18 cellular contexts compared by ENCODE assay signal in genomic region chr9:126419475-126419874, GRCh38.
DNase-seq lines count a peak whose midpoint lies in the region; ATAC-seq, FAIRE-seq and TF ChIP-seq lines count a peak whose summit lies in the region.
"Had no signal": no experiment of that assay in that cellular context is flagged by ENCODE, and none has a peak within 500 bp of the region (broad histone marks: within the 10 kb centered on the region; RNA-seq: fewer than 3 reads in every experiment).

No MANE protein-coding gene starts in this region.

- peaks cover 38% of the 10 kb centered on the region for H3K4me1 Mint-ChIP-seq in CD8-positive, alpha-beta T cell (ENCODE audit: low read depth)

- DNase-seq in DMS53 (lab: John Stamatoyannopoulos, UW) (peak; percentile 98), NCI-H128 (lab: John Stamatoyannopoulos, UW; ENCODE audit: unreplicated experiment) (peak; percentile 18), NCI-H774 (lab: John Stamatoyannopoulos, UW) (peak; percentile 99), left ventricle myocardium superior (peak; percentile 49), D721Med (ENCODE audit: insufficient read length, low spot score) (no peak), NCI-H226 (no peak), MG63 (no peak)
- no peak for DNase-seq in CD8-positive, alpha-beta T cell
- DNase-seq: activated CD4-positive, alpha-beta T cell treated with anti-CD3 and anti-CD28 coated beads, Interleukin-2, amount 50 U/mL, for 48 hours; dorsolateral prefrontal cortex; HFFc6; hypothalamus; naive B cell had no signal

- POLR2A ChIA-PET in CD8-positive, alpha-beta T cell (lab: Charles Lee), result no interaction called here

- peaks cover 21% of the 10 kb centered on the region for H3K4me1 ChIP-seq in CD8-positive, alpha-beta T cell (ENCODE audit: insufficient read depth, low read length)
- H3K4me1 ChIP-seq: ascending aorta had no signal

- H3K9me3 Mint-ChIP-seq in CD8-positive, alpha-beta T cell, result no peaks in the 10 kb centered on the region
- H3K9me3 Mint-ChIP-seq: HFFc6 had no signal

- H3K27me3 Mint-ChIP-seq in CD8-positive, alpha-beta T cell (ENCODE audit: low read depth), result no peaks in the 10 kb centered on the region

- no peak for TF ChIP-seq CTCF in D721Med (IDR thresholded peaks at IDR 0.05; ENCODE audit: insufficient read depth, missing control alignments)
- TF ChIP-seq CTCF in CD8-positive, alpha-beta T cell (IDR thresholded peaks at IDR 0.05), result no peak

- no peak overlapping the region for H3K27ac ChIP-seq in CD8-positive, alpha-beta T cell (ENCODE audit: low read depth, low read length)
- H3K27ac ChIP-seq: ascending aorta, BLaER1, left lung, SK-N-MC had no signal

- FAIRE-seq in D721Med (lab: Jason Lieb, UNC), result no peak
- FAIRE-seq: GM12891 had no signal

- no peak overlapping the region for H3K27ac Mint-ChIP-seq in CD8-positive, alpha-beta T cell
- H3K27ac Mint-ChIP-seq: HFFc6 had no signal

- ATAC-seq in left ventricle myocardium superior, result peak; percentile 92
- no peak for ATAC-seq in CD8-positive, alpha-beta T cell

- intact Hi-C loops in left ventricle myocardium superior (cut with micrococcal nuclease), result no loop called here
- intact Hi-C loops in CD8-positive, alpha-beta T cell (cut with DNase I, micrococcal nuclease), result no loop called here

- H3K9me3 ChIP-seq in CD8-positive, alpha-beta T cell (ENCODE audit: low read length), result no peaks in the 10 kb centered on the region
- no peaks in the 10 kb centered on the region for H3K9me3 ChIP-seq in MG63
- H3K9me3 ChIP-seq: ascending aorta, BLaER1, left lung had no signal

- no peaks in the 10 kb centered on the region for H3K27me3 ChIP-seq in CD8-positive, alpha-beta T cell (ENCODE audit: insufficient read depth, low read length)
- no peaks in the 10 kb centered on the region for H3K27me3 ChIP-seq in MG63
- H3K27me3 ChIP-seq: ascending aorta, BLaER1, dorsolateral prefrontal cortex, left lung had no signal

- CTCF ChIA-PET in CD8-positive, alpha-beta T cell (lab: Charles Lee), result interaction anchor here (0.9 to 3.2 kb wide), 3 partner anchors 20 to 42 kb away, joined by 3 to 12 read pairs (median 3); no protein-coding TSS in a partner anchor

- H3K36me3 ChIP-seq in CD8-positive, alpha-beta T cell (ENCODE audit: insufficient read depth, low read length), result no peaks in the 10 kb centered on the region
- H3K36me3 ChIP-seq in MG63, result no peaks in the 10 kb centered on the region
- H3K36me3 ChIP-seq: BLaER1 had no signal

- H3K4me3 ChIP-seq in CD8-positive, alpha-beta T cell (ENCODE audit: low read depth, low read length), result no peak overlapping the region
- H3K4me3 ChIP-seq in MG63, result no peak overlapping the region
- H3K4me3 ChIP-seq: ascending aorta, BLaER1, dorsolateral prefrontal cortex, left lung, SK-N-MC had no signal

- H3K36me3 Mint-ChIP-seq in CD8-positive, alpha-beta T cell, result peaks cover 28% of the 10 kb centered on the region

- no peak overlapping the region for H3K4me3 Mint-ChIP-seq in CD8-positive, alpha-beta T cell
- H3K4me3 Mint-ChIP-seq: HFFc6, naive B cell had no signal

Comparison
In these comparisons a context has a peak if more than half of its experiments do, and no peak if none do; other contexts are left out.
1. DNase-seq: peak in DMS53 (single experiment), NCI-H128 (single experiment), NCI-H774 (single experiment) and left ventricle myocardium superior (single experiment); none in D721Med (single experiment), CD8-positive, alpha-beta T cell (0 of 7), NCI-H226 (single experiment) and MG63 (single experiment).